In genomic region chr9:79693750-79694149, GRCh38 we compare ENCODE assay signal across 1 cellular context.
TF ChIP-seq lines count a peak whose summit lies in the region.

No MANE protein-coding gene starts in this region.

TF ChIP-seq in HEK293, 187 proteins besides CTCF, POLR2A, EP300 and RAD21 (continued from another document):
- TF ChIP-seq ZBTB44 (tag by site-specific recombination; IDR thresholded peaks at IDR 0.05), result peak; percentile 46; the same call in 1 of the 2 replicates
